In genomic region chr18:323253-323622, GRCh38 we compare ENCODE assay signal across 12 cellular contexts. TPM values are rescaled to one million over a fixed set of nuclear protein-coding genes. Genes with fewer than 3 reads are reported as not detected.
DNase-seq lines count a peak whose midpoint lies in the region; ATAC-seq and TF ChIP-seq lines count a peak whose summit lies in the region.
"Had no signal": no experiment of that assay in that cellular context is flagged by ENCODE, and none has a peak within 500 bp of the region (broad histone marks: within the 10 kb centered on the region; RNA-seq: fewer than 3 reads in every experiment).

No MANE protein-coding gene starts in this region.

- no peaks in the 10 kb centered on the region for H3K9me3 ChIP-seq in parathyroid adenoma (ENCODE audit: control insufficient read depth, low read length)
- no peaks in the 10 kb centered on the region for H3K9me3 ChIP-seq in MM.1S (replicated peaks; ENCODE audit: insufficient read depth, low read length)
- no peaks in the 10 kb centered on the region for H3K9me3 ChIP-seq in colonic mucosa
- H3K9me3 ChIP-seq: upper lobe of left lung had no signal

- intact Hi-C loops in colonic mucosa (cut with DNase I), result no loop called here

- H3F3A ChIP-seq in MM.1S (ENCODE audit: insufficient read depth, low read length), result no peaks in the 10 kb centered on the region

- H3K9ac ChIP-seq in parathyroid adenoma, result no peak overlapping the region
- no peak overlapping the region for H3K9ac ChIP-seq in MM.1S (ENCODE audit: low read length)
- H3K9ac ChIP-seq in colonic mucosa (ENCODE audit: low read depth in 2 of 2, low read length in 2 of 2), result no peak overlapping the region

- H3K27ac ChIP-seq in parathyroid adenoma (no peak overlapping the region), MM.1S (ENCODE audit: low read length) (no peak overlapping the region), colonic mucosa (no peak overlapping the region)
- H3K27ac ChIP-seq: upper lobe of left lung, VCaP had no signal

- H3K9me2 ChIP-seq in MM.1S (replicated peaks; ENCODE audit: insufficient read depth, low read length), result no peaks in the 10 kb centered on the region

- H4K20me1 ChIP-seq in MM.1S (ENCODE audit: insufficient read depth, low read length), result no peaks in the 10 kb centered on the region

- H3K36me3 ChIP-seq in parathyroid adenoma (ENCODE audit: control insufficient read depth, insufficient read depth, low read length), result no peaks in the 10 kb centered on the region
- H3K36me3 ChIP-seq in MM.1S (replicated peaks; ENCODE audit: insufficient read depth, low read length), result no peaks in the 10 kb centered on the region
- H3K36me3 ChIP-seq in colonic mucosa, result no peaks in the 10 kb centered on the region
- H3K36me3 ChIP-seq: upper lobe of left lung had no signal

- no peaks in the 10 kb centered on the region for H3K79me2 ChIP-seq in parathyroid adenoma
- no peaks in the 10 kb centered on the region for H3K79me2 ChIP-seq in MM.1S (ENCODE audit: low read length)

- H2AFZ ChIP-seq in parathyroid adenoma (peak overlapping the region; percentile 5), MM.1S (ENCODE audit: low read length) (no peak overlapping the region)

- H3K4me2 ChIP-seq in parathyroid adenoma (ENCODE audit: low read length) (no peak overlapping the region), MM.1S (ENCODE audit: low read depth, low read length) (no peak overlapping the region)

- H3K27me3 ChIP-seq in parathyroid adenoma (ENCODE audit: control insufficient read depth, insufficient read depth, low read length) (no peaks in the 10 kb centered on the region), MM.1S (replicated peaks; ENCODE audit: insufficient read depth, low read length) (no peaks in the 10 kb centered on the region), colonic mucosa (no peaks in the 10 kb centered on the region)
- H3K27me3 ChIP-seq: upper lobe of left lung had no signal

- TF ChIP-seq CTCF in fibroblast of pulmonary artery (IDR thresholded peaks at IDR 0.05; ENCODE audit: low read length, missing control alignments) (no peak), parathyroid adenoma (IDR thresholded peaks at IDR 0.05) (no peak), MM.1S (IDR thresholded peaks at IDR 0.05; ENCODE audit: low read length) (no peak), colonic mucosa (IDR thresholded peaks at IDR 0.05) (no peak)

- H3K4me1 ChIP-seq in parathyroid adenoma (no peaks in the 10 kb centered on the region), MM.1S (ENCODE audit: low read length) (no peaks in the 10 kb centered on the region), colonic mucosa (no peaks in the 10 kb centered on the region)

- DNase-seq in DMS53 (lab: John Stamatoyannopoulos, UW) (peak; percentile 41), NOMO-1 treated with DMSO at 0.1 percent for 48 hours (lab: John Stamatoyannopoulos, UW; ENCODE audit: unreplicated experiment) (peak; percentile 29), fibroblast of pulmonary artery (ENCODE audit: low read depth) (peak; percentile 41), MM.1S (no peak), NCI-H1048 (lab: John Stamatoyannopoulos, UW) (no peak), colonic mucosa (no peak)
- DNase-seq: NCI-H1092 treated with DMSO at 0.1 percent for 48 hours; NK-92 treated with Interleukin-12 subunit alpha and Interleukin-12 subunit beta, amount 100 ng/mL, for 24 hours had no signal

- H3K4me3 ChIP-seq in fibroblast of pulmonary artery (replicated peaks; ENCODE audit: low read depth, low read length), result no peak overlapping the region
- H3K4me3 ChIP-seq in parathyroid adenoma (ENCODE audit: low read depth, low read length), result no peak overlapping the region
- no peak overlapping the region for H3K4me3 ChIP-seq in MM.1S (ENCODE audit: low read length)
- H3K4me3 ChIP-seq in colonic mucosa, result no peak overlapping the region
- H3K4me3 ChIP-seq: upper lobe of left lung had no signal

- no peak for ATAC-seq in GM21717 (IDR thresholded peaks at IDR 0.05; ENCODE audit: unreplicated experiment)

RNA-seq across cellular contexts. Expression of gene THOC1, which starts 55.4 kb away (rescaled TPM):
- 10 to 100 TPM; 17.8 to 32.9 TPM for total RNA-seq in colonic mucosa

Comparison
In these comparisons a context has a peak if more than half of its experiments do, and no peak if none do; other contexts are left out.
1. DNase-seq: peak in DMS53 (single experiment), NOMO-1 treated with DMSO at 0.1 percent for 48 hours (single experiment) and fibroblast of pulmonary artery (single experiment); none in MM.1S (single experiment), NCI-H1048 (single experiment) and colonic mucosa (single experiment).